19 cellular contexts compared by ENCODE assay signal in genomic region chr3:151539599-151539998, GRCh38.
"Had no signal": no experiment of that assay in that cellular context is flagged by ENCODE, and none has a peak within 500 bp of the region (broad histone marks: within the 10 kb centered on the region; RNA-seq: fewer than 3 reads in every experiment).

No MANE protein-coding gene starts in this region.

- H3K4me1 ChIP-seq: pancreas, spleen had no signal

- ATAC-seq: left lobe of liver had no signal

- DNase-seq: activated CD4-positive, alpha-beta memory T cell treated with anti-CD3 and anti-CD28 coated beads for 36 hours; activated CD4-positive, alpha-beta T cell treated with anti-CD3 and anti-CD28 coated beads for 4 hours; activated CD4-positive, CD25-positive, alpha-beta regulatory T cell; activated naive CD4-positive, alpha-beta T cell treated with Interleukin-2 at 50 U/mL for 16 hours; activated naive CD8-positive, alpha-beta T cell treated with anti-CD3 and anti-CD28 coated beads for 36 hours; activated T-cell treated with anti-CD3 and anti-CD28 coated beads, Interleukin-2, amount 50 U/mL, for 48 hours; amniotic stem cell; mammary epithelial cell; spleen; stimulated activated CD4-positive, alpha-beta T cell treated with anti-CD3 and anti-CD28 coated beads, Interleukin-4, amount 100 ng/mL, for 1 hour; stimulated activated naive CD4-positive, alpha-beta T cell had no signal

- H3K4me1 Mint-ChIP-seq: activated naive CD8-positive, alpha-beta T cell treated with anti-CD3 and anti-CD28 coated beads for 36 hours had no signal

- H3K9me3 Mint-ChIP-seq: activated CD4-positive, alpha-beta memory T cell treated with anti-CD3 and anti-CD28 coated beads for 36 hours; activated naive CD8-positive, alpha-beta T cell treated with anti-CD3 and anti-CD28 coated beads for 36 hours; mesothelial cell of epicardium; natural killer cell treated with Interleukin-12 subunit alpha and Interleukin-12 subunit beta and Interleukin-15 and Interleukin-18, amount 100 ng/mL, for 72 hours; T-helper 1 cell treated with Interleukin-12 subunit alpha and Interleukin-12 subunit beta and Interleukin-4 antibody, amounts not matched to agents 30 μg/mL and 1 μg/mL, for 36 hours had no signal

- H3K4me3 Mint-ChIP-seq: activated CD4-positive, alpha-beta memory T cell treated with anti-CD3 and anti-CD28 coated beads for 36 hours; activated naive CD8-positive, alpha-beta T cell treated with anti-CD3 and anti-CD28 coated beads for 36 hours; mesothelial cell of epicardium; natural killer cell treated with Interleukin-12 subunit alpha and Interleukin-12 subunit beta and Interleukin-15 and Interleukin-18, amount 100 ng/mL, for 72 hours; T-helper 1 cell treated with Interleukin-12 subunit alpha and Interleukin-12 subunit beta and Interleukin-4 antibody, amounts not matched to agents 30 μg/mL and 1 μg/mL, for 36 hours had no signal

- H3K36me3 ChIP-seq: cardiac muscle cell, heart right ventricle, neutrophil, pancreas, spleen had no signal

- H3K36me3 Mint-ChIP-seq: activated CD4-positive, alpha-beta memory T cell treated with anti-CD3 and anti-CD28 coated beads for 36 hours; activated naive CD8-positive, alpha-beta T cell treated with anti-CD3 and anti-CD28 coated beads for 36 hours; mesothelial cell of epicardium; natural killer cell treated with Interleukin-12 subunit alpha and Interleukin-12 subunit beta and Interleukin-15 and Interleukin-18, amount 100 ng/mL, for 72 hours had no signal

- H3K27ac Mint-ChIP-seq: activated CD4-positive, alpha-beta memory T cell treated with anti-CD3 and anti-CD28 coated beads for 36 hours; activated naive CD8-positive, alpha-beta T cell treated with anti-CD3 and anti-CD28 coated beads for 36 hours; mesothelial cell of epicardium; natural killer cell treated with Interleukin-12 subunit alpha and Interleukin-12 subunit beta and Interleukin-15 and Interleukin-18, amount 100 ng/mL, for 72 hours; T-helper 1 cell treated with Interleukin-12 subunit alpha and Interleukin-12 subunit beta and Interleukin-4 antibody, amounts not matched to agents 30 μg/mL and 1 μg/mL, for 36 hours had no signal

- H3K27ac ChIP-seq: cardiac muscle cell, neutrophil, pancreas, spleen had no signal

- H3K9me3 ChIP-seq: heart right ventricle, neutrophil, pancreas, spleen had no signal

- H3K4me3 ChIP-seq: cardiac muscle cell, heart right ventricle, pancreas, spleen had no signal

- H3K27me3 Mint-ChIP-seq: activated CD4-positive, alpha-beta memory T cell treated with anti-CD3 and anti-CD28 coated beads for 36 hours; activated naive CD8-positive, alpha-beta T cell treated with anti-CD3 and anti-CD28 coated beads for 36 hours had no signal

- H3K27me3 ChIP-seq: cardiac muscle cell, heart right ventricle, neutrophil, pancreas, spleen had no signal
